In genomic region chr9:35682520-35682919, GRCh38 we compare ENCODE assay signal across 30 cellular contexts. TPM values are rescaled to one million over a fixed set of nuclear protein-coding genes. Genes with fewer than 3 reads are reported as not detected.
A peak's percentile ranks its signal among the peaks of the same experiment; 100 is the strongest.
DNase-seq lines count a peak whose midpoint lies in the region; ATAC-seq and TF ChIP-seq lines count a peak whose summit lies in the region.
"Had no signal": no experiment of that assay in that cellular context is flagged by ENCODE, and none has a peak within 500 bp of the region (broad histone marks: within the 10 kb centered on the region; RNA-seq: fewer than 3 reads in every experiment).

No MANE protein-coding gene starts in this region.

- no peaks in the 10 kb centered on the region for H3K9me3 Mint-ChIP-seq in endothelial cell (ENCODE audit: unreplicated experiment)
- no peaks in the 10 kb centered on the region for H3K9me3 Mint-ChIP-seq in osteocyte (ENCODE audit: unreplicated experiment)
- no peaks in the 10 kb centered on the region for H3K9me3 Mint-ChIP-seq in activated naive CD8-positive, alpha-beta T cell treated with anti-CD3 and anti-CD28 coated beads for 36 hours
- H3K9me3 Mint-ChIP-seq in activated CD8-positive, alpha-beta T cell treated with anti-CD3 and anti-CD28 coated beads for 36 hours, result no peaks in the 10 kb centered on the region
- H3K9me3 Mint-ChIP-seq: activated naive CD8-positive, alpha-beta T cell treated with anti-CD3 and anti-CD28 coated beads, Interleukin-2, amount 50 U/mL, for 24 hours had no signal

- H3K9ac ChIP-seq in stomach smooth muscle (ENCODE audit: low read length in 2 of 2), result peak overlapping the region; percentile 2 to 58
- H3K9ac ChIP-seq: BLaER1 treated with 17β-estradiol and CSF1 and Interleukin-3, amounts not matched to agents 10 nM and 100 nM had no signal

- H3K27me3 ChIP-seq in stomach smooth muscle (ENCODE audit: control insufficient read depth in 1 of 2, insufficient read depth in 2 of 2, low read length in 2 of 2), result no peaks in the 10 kb centered on the region
- H3K27me3 ChIP-seq: BLaER1 treated with 17β-estradiol and CSF1 and Interleukin-3, amounts not matched to agents 10 nM and 100 nM; brain microvascular endothelial cell; suprapubic skin had no signal

- ATAC-seq in activated CD8-positive, alpha-beta T cell treated with anti-CD3 and anti-CD28 coated beads for 36 hours, result no peak
- ATAC-seq: activated naive CD8-positive, alpha-beta T cell treated with anti-CD3 and anti-CD28 coated beads, Interleukin-2, amount 50 U/mL, for 24 hours; K562; T-helper 17 cell had no signal

- H3K9me3 ChIP-seq in stomach smooth muscle (ENCODE audit: control insufficient read depth in 2 of 2, low read length in 2 of 2), result no peaks in the 10 kb centered on the region
- H3K9me3 ChIP-seq: BLaER1 treated with 17β-estradiol and CSF1 and Interleukin-3, amounts not matched to agents 10 nM and 100 nM; Caco-2; suprapubic skin had no signal

- H3K36me3 Mint-ChIP-seq in endothelial cell (ENCODE audit: low read depth, unreplicated experiment) (peaks cover 31% of the 10 kb centered on the region), osteocyte (ENCODE audit: unreplicated experiment) (peaks cover 32% of the 10 kb centered on the region)
- H3K36me3 Mint-ChIP-seq in activated naive CD8-positive, alpha-beta T cell treated with anti-CD3 and anti-CD28 coated beads for 36 hours, result no peaks in the 10 kb centered on the region
- no peaks in the 10 kb centered on the region for H3K36me3 Mint-ChIP-seq in activated CD8-positive, alpha-beta T cell treated with anti-CD3 and anti-CD28 coated beads for 36 hours (ENCODE audit: low read depth)

- H3K4me1 Mint-ChIP-seq in endothelial cell (ENCODE audit: unreplicated experiment) (peaks cover 38% of the 10 kb centered on the region), osteocyte (ENCODE audit: unreplicated experiment) (peaks cover 84% of the 10 kb centered on the region)
- no peaks in the 10 kb centered on the region for H3K4me1 Mint-ChIP-seq in activated naive CD8-positive, alpha-beta T cell treated with anti-CD3 and anti-CD28 coated beads for 36 hours
- peaks cover 2% of the 10 kb centered on the region for H3K4me1 Mint-ChIP-seq in activated CD8-positive, alpha-beta T cell treated with anti-CD3 and anti-CD28 coated beads for 36 hours (ENCODE audit: low read depth)

- H3K27ac Mint-ChIP-seq in endothelial cell (ENCODE audit: unreplicated experiment) (no peak overlapping the region), osteocyte (ENCODE audit: unreplicated experiment) (peak overlapping the region; percentile 54)
- no peak overlapping the region for H3K27ac Mint-ChIP-seq in activated naive CD8-positive, alpha-beta T cell treated with anti-CD3 and anti-CD28 coated beads for 36 hours
- H3K27ac Mint-ChIP-seq in activated CD8-positive, alpha-beta T cell treated with anti-CD3 and anti-CD28 coated beads for 36 hours, result no peak overlapping the region
- H3K27ac Mint-ChIP-seq: activated naive CD8-positive, alpha-beta T cell treated with anti-CD3 and anti-CD28 coated beads, Interleukin-2, amount 50 U/mL, for 24 hours; T-helper 17 cell had no signal

- DNase-seq in RWPE1 (ENCODE audit: low spot score) (no peak), endothelial cell (ENCODE audit: low spot score) (no peak), osteocyte (ENCODE audit: extremely low spot score, unreplicated experiment) (no peak), NCI-H1048 (lab: John Stamatoyannopoulos, UW) (no peak), activated T-cell treated with anti-CD3 and anti-CD28 coated beads for 4 hours (no peak)
- no peak for DNase-seq in activated naive CD8-positive, alpha-beta T cell treated with anti-CD3 and anti-CD28 coated beads for 36 hours
- no peak for DNase-seq in activated CD8-positive, alpha-beta T cell treated with anti-CD3 and anti-CD28 coated beads for 36 hours
- DNase-seq: activated gamma-delta T cell treated with Interleukin-2 at 50 U/mL for 16 hours; activated naive CD8-positive, alpha-beta T cell treated with anti-CD3 and anti-CD28 coated beads, Interleukin-2, amount 50 U/mL, for 24 hours; activated T-cell treated with anti-CD3 and anti-CD28 coated beads, Interleukin-2, amount 50 U/mL, for 1 hour; brain microvascular endothelial cell; Caco-2; DND-41; effector CD4-positive, alpha-beta T cell; foreskin melanocyte; hippocampal formation; mesenchymal stem cell; MM.1S; NCI-H1436; NCI-H2107; nucleus accumbens; RPMI8226; stimulated activated CD4-positive, alpha-beta T cell treated with anti-CD3 and anti-CD28 coated beads, Interleukin-2, amount 100 ng/mL, for 48 hours; T-helper 17 cell had no signal

- CTCF ChIA-PET in RWPE1 (lab: Yijun Ruan, JAX), result no interaction called here
- CTCF ChIA-PET in activated CD8-positive, alpha-beta T cell treated with anti-CD3 and anti-CD28 coated beads for 36 hours (lab: Charles Lee), result interaction anchor here (10.8 kb wide), 1 partner anchor 14 kb away, joined by 106 read pairs; no protein-coding TSS in a partner anchor

- intact Hi-C loops in activated CD8-positive, alpha-beta T cell treated with anti-CD3 and anti-CD28 coated beads for 36 hours (cut with micrococcal nuclease), result no loop called here

- H3K27me3 Mint-ChIP-seq in endothelial cell (ENCODE audit: unreplicated experiment) (peaks cover 7% of the 10 kb centered on the region), osteocyte (ENCODE audit: unreplicated experiment) (no peaks in the 10 kb centered on the region)
- no peaks in the 10 kb centered on the region for H3K27me3 Mint-ChIP-seq in activated naive CD8-positive, alpha-beta T cell treated with anti-CD3 and anti-CD28 coated beads for 36 hours
- H3K27me3 Mint-ChIP-seq in activated CD8-positive, alpha-beta T cell treated with anti-CD3 and anti-CD28 coated beads for 36 hours, result no peaks in the 10 kb centered on the region
- H3K27me3 Mint-ChIP-seq: activated naive CD8-positive, alpha-beta T cell treated with anti-CD3 and anti-CD28 coated beads, Interleukin-2, amount 50 U/mL, for 24 hours; T-helper 17 cell had no signal

- H3K36me3 ChIP-seq in stomach smooth muscle (ENCODE audit: control insufficient read depth in 2 of 2, insufficient read depth in 2 of 2, low read length in 2 of 2), result peaks cover 46 to 57% of the 10 kb centered on the region in 2 donors

- peak overlapping the region; percentile 61 for H3K4me3 Mint-ChIP-seq in endothelial cell (ENCODE audit: unreplicated experiment)
- no peak overlapping the region for H3K4me3 Mint-ChIP-seq in osteocyte (ENCODE audit: unreplicated experiment)
- no peak overlapping the region for H3K4me3 Mint-ChIP-seq in activated naive CD8-positive, alpha-beta T cell treated with anti-CD3 and anti-CD28 coated beads for 36 hours
- no peak overlapping the region for H3K4me3 Mint-ChIP-seq in activated CD8-positive, alpha-beta T cell treated with anti-CD3 and anti-CD28 coated beads for 36 hours
- H3K4me3 Mint-ChIP-seq: activated naive CD8-positive, alpha-beta T cell treated with anti-CD3 and anti-CD28 coated beads, Interleukin-2, amount 50 U/mL, for 24 hours; T-helper 17 cell had no signal

- H3K4me1 ChIP-seq in stomach smooth muscle (ENCODE audit: control insufficient read depth, insufficient read depth, low read length), result peaks cover 53% of the 10 kb centered on the region
- H3K4me1 ChIP-seq: Caco-2, suprapubic skin had no signal

- H3K27ac ChIP-seq in RWPE1 (peak overlapping the region; percentile 60), stomach smooth muscle (ENCODE audit: low read length) (peak overlapping the region; percentile 100)
- H3K27ac ChIP-seq: BLaER1 treated with 17β-estradiol and CSF1 and Interleukin-3, amounts not matched to agents 10 nM and 100 nM; brain microvascular endothelial cell; SK-N-MC; suprapubic skin had no signal

- POLR2A ChIA-PET in RWPE1 (lab: Yijun Ruan, JAX; ENCODE audit: low non-redundant PET), result no interaction called here
- POLR2A ChIA-PET in activated CD8-positive, alpha-beta T cell treated with anti-CD3 and anti-CD28 coated beads for 36 hours (lab: Charles Lee), result no interaction called here

- TF ChIP-seq CTCF in RWPE1 (conservative IDR thresholded peaks at IDR 0.05; ENCODE audit: low read depth) (no peak), endothelial cell (IDR thresholded peaks at IDR 0.05; ENCODE audit: unreplicated experiment) (no peak), osteocyte (IDR thresholded peaks at IDR 0.05) (no peak)
- TF ChIP-seq CTCF in activated CD8-positive, alpha-beta T cell treated with anti-CD3 and anti-CD28 coated beads for 36 hours (IDR thresholded peaks at IDR 0.05), result no peak

- peak overlapping the region in 1 of 2 donors; percentile 92 for H3K4me3 ChIP-seq in stomach smooth muscle (ENCODE audit: low read length in 2 of 2)
- H3K4me3 ChIP-seq: BLaER1 treated with 17β-estradiol and CSF1 and Interleukin-3, amounts not matched to agents 10 nM and 100 nM; K562; SK-N-MC; suprapubic skin had no signal

RNA-seq across cellular contexts. Expression of gene TPM2, which starts 7.2 kb away (rescaled TPM):
- 173 TPM for total RNA-seq in endothelial cell (ENCODE audit: unreplicated experiment)
- total RNA-seq in osteocyte, result 476 and 515 TPM in 2 replicates
- 1 to 10 TPM; 3.3 to 4.6 TPM for total RNA-seq in activated naive CD8-positive, alpha-beta T cell treated with anti-CD3 and anti-CD28 coated beads for 36 hours
- 1 to 10 TPM; 4.8 to 5.3 TPM for total RNA-seq in activated CD8-positive, alpha-beta T cell treated with anti-CD3 and anti-CD28 coated beads for 36 hours

RNA-seq across cellular contexts. Expression of gene CA9, which starts 8.8 kb away (rescaled TPM):
- total RNA-seq in endothelial cell (ENCODE audit: unreplicated experiment) (1.5 TPM), osteocyte (not detected in 2 replicates)
- total RNA-seq in activated naive CD8-positive, alpha-beta T cell treated with anti-CD3 and anti-CD28 coated beads for 36 hours, result 1 to 10 TPM; 1.5 to 2.7 TPM
- total RNA-seq in activated CD8-positive, alpha-beta T cell treated with anti-CD3 and anti-CD28 coated beads for 36 hours, result 1 to 10 TPM; 4.5 to 4.9 TPM
- total RNA-seq: Caco-2, epithelial cell of proximal tubule, T-helper 17 cell had no signal

RNA-seq across cellular contexts. Expression of gene ARHGEF39, which starts 17.5 kb away (rescaled TPM):
- total RNA-seq in endothelial cell (ENCODE audit: unreplicated experiment), result 1.4 TPM
- total RNA-seq in osteocyte, result 0.86 and 1.6 TPM in 2 replicates
- total RNA-seq in activated naive CD8-positive, alpha-beta T cell treated with anti-CD3 and anti-CD28 coated beads for 36 hours, result 10 to 100 TPM; 17.2 to 18.7 TPM
- 10 to 100 TPM; 16.0 to 19.9 TPM for total RNA-seq in activated CD8-positive, alpha-beta T cell treated with anti-CD3 and anti-CD28 coated beads for 36 hours

RNA-seq across cellular contexts. Expression of gene CCDC107, which starts 24.4 kb away (rescaled TPM):
- total RNA-seq in endothelial cell (ENCODE audit: unreplicated experiment) (13.5 TPM), osteocyte (30.0 and 31.3 TPM in 2 replicates)
- 1 to 10 TPM; 8.2 to 9.4 TPM for total RNA-seq in activated naive CD8-positive, alpha-beta T cell treated with anti-CD3 and anti-CD28 coated beads for 36 hours
- total RNA-seq in activated CD8-positive, alpha-beta T cell treated with anti-CD3 and anti-CD28 coated beads for 36 hours, result 10 to 100 TPM; 12.1 to 13.7 TPM

RNA-seq across cellular contexts. Expression of gene RMRP, which starts 24.7 kb away (rescaled TPM):
- total RNA-seq in endothelial cell (ENCODE audit: unreplicated experiment) (32,961 TPM), osteocyte (14,337 and 15,426 TPM in 2 replicates)
- over 10,000 TPM in 1 of 2 experiments, 1,000 to 10,000 TPM in 1; 8,498 to 10,099 TPM for total RNA-seq in activated naive CD8-positive, alpha-beta T cell treated with anti-CD3 and anti-CD28 coated beads for 36 hours
- over 10,000 TPM; 13,164 to 13,311 TPM for total RNA-seq in activated CD8-positive, alpha-beta T cell treated with anti-CD3 and anti-CD28 coated beads for 36 hours

Comparison
In these comparisons a context has a peak if more than half of its experiments do, and no peak if none do; other contexts are left out.
1. RNA of gene TPM2, which starts 7.2 kb away (total RNA-seq): 476 to 515 TPM in osteocyte and 173 TPM in endothelial cell (single experiment); 4.8 to 5.3 TPM in activated CD8-positive, alpha-beta T cell treated with anti-CD3 and anti-CD28 coated beads for 36 hours and 3.3 to 4.6 TPM in activated naive CD8-positive, alpha-beta T cell treated with anti-CD3 and anti-CD28 coated beads for 36 hours; every median in the first group is over 10 times any median in the second.